Comparison of ENCODE assay signal across 22 cellular contexts in genomic region chr22:46708766-46709330, GRCh38.
"Had no signal": no experiment of that assay in that cellular context is flagged by ENCODE, and none has a peak within 500 bp of the region (broad histone marks: within the 10 kb centered on the region; RNA-seq: fewer than 3 reads in every experiment).

No MANE protein-coding gene starts in this region.

- H3K9me3 Mint-ChIP-seq: naive thymus-derived CD8-positive, alpha-beta T cell; neural progenitor cell had no signal

- ATAC-seq: foreskin keratinocyte; mucosa of descending colon; naive thymus-derived CD8-positive, alpha-beta T cell; sciatic nerve had no signal

- H3K4me1 ChIP-seq: colonic mucosa, foreskin keratinocyte, neural progenitor cell, psoas muscle, transverse colon had no signal

- DNase-seq: cerebellar nuclear complex; colonic mucosa; dermis blood vessel endothelial cell; erythroblast; foreskin keratinocyte; head of caudate nucleus; hippocampal formation; kidney glomerular epithelial cell; naive thymus-derived CD8-positive, alpha-beta T cell; occipital lobe; retina; stimulated activated CD4-positive, alpha-beta T cell treated with anti-CD3 and anti-CD28 coated beads, Interleukin-2, amount 100 ng/mL, for 24 hours; stimulated activated CD4-positive, alpha-beta T cell treated with anti-CD3 and anti-CD28 coated beads, Interleukin-4, amount 100 ng/mL, for 4 hours; stimulated activated naive CD4-positive, alpha-beta T cell; stomach; substantia nigra; transverse colon had no signal

- H3K4me3 ChIP-seq: colonic mucosa, mucosa of descending colon, neural progenitor cell, psoas muscle, stomach, thoracic aorta, transverse colon had no signal

- H3K27me3 ChIP-seq: colonic mucosa, foreskin keratinocyte, neural progenitor cell, stomach, transverse colon had no signal

- H3K4me3 Mint-ChIP-seq: naive thymus-derived CD8-positive, alpha-beta T cell; neural progenitor cell had no signal

- H3K27ac ChIP-seq: colonic mucosa, foreskin keratinocyte, neural progenitor cell, psoas muscle, stomach, thoracic aorta, transverse colon had no signal

- H3K27me3 Mint-ChIP-seq: naive thymus-derived CD8-positive, alpha-beta T cell had no signal

- H3K4me1 Mint-ChIP-seq: neural progenitor cell had no signal

- H3K9me3 ChIP-seq: colonic mucosa, mucosa of descending colon, psoas muscle, stomach, thoracic aorta, transverse colon had no signal
